12 cellular contexts compared by ENCODE assay signal in the genomic region with DNA sequence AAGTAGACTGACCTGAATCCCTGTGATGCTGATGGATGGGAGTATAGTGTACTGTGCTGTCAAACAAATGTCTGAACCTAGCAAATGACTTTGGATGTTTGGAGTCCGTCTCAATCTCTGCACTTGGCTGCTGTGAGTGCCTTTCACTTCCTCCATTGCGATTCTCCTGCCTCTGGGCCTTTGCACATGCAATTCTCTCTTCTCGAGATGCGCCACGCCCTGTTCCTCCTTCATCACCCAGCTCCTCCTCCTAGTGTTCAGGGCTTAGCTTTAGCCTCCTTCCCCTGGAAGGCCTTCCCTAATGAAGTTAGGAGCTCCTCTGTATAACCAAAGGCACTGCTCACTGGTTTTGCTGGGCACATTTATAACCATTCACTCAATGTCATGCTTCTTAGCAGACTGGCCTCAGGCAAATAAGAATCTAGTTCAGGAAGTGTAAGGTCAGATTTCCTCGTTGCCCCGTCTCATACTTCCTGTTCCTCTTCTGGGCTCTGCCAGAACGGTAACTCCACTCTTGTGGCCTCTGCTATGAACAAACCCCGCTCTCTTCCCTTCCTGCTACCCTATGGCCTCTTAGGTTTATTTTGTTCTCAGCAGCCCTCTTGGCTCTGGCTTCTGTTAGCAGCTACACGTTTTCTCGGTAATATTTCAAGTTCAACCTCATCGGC.
A peak's percentile ranks its signal among the peaks of the same experiment; 100 is the strongest.
DNase-seq lines count a peak whose midpoint lies in the region; ATAC-seq and TF ChIP-seq lines count a peak whose summit lies in the region.
"Had no signal": no experiment of that assay in that cellular context is flagged by ENCODE, and none has a peak within 500 bp of the region (broad histone marks: within the 10 kb centered on the region; RNA-seq: fewer than 3 reads in every experiment).

No MANE protein-coding gene starts in this region.

- intact Hi-C loops in activated B cell treated with CpG ODN at 0.5 μM for 24 hours (cut with micrococcal nuclease): loop anchor here (5.0 kb wide), 1 partner anchor 171 kb away; a partner anchor contains a TSS

- peaks cover 31 to 41% (median 34%) of the 10 kb centered on the region in 3 donors for H3K4me1 Mint-ChIP-seq in CD8-positive, alpha-beta memory T cell
- H3K4me1 Mint-ChIP-seq in activated B cell treated with CpG ODN at 0.5 μM for 24 hours: peaks cover 24% of the 10 kb centered on the region
- H3K4me1 Mint-ChIP-seq: endodermal cell had no signal

- no peak overlapping the region for H3K27ac ChIP-seq in CD8-positive, alpha-beta memory T cell (ENCODE audit: low read depth, low read length)
- H3K27ac ChIP-seq: vagina had no signal

- CTCF ChIA-PET in CD8-positive, alpha-beta memory T cell (lab: Charles Lee): no interaction called here
- CTCF ChIA-PET in activated B cell treated with CpG ODN at 0.5 μM for 24 hours (lab: Charles Lee): interaction anchor here (1.6 kb wide), 1 partner anchor 346 kb away, joined by 5 read pairs; no protein-coding TSS in a partner anchor

- H3K4me3 Mint-ChIP-seq in CD8-positive, alpha-beta memory T cell: peak overlapping the region in 3 of 7 donors; percentile 0 to 43 (median 10)
- H3K4me3 Mint-ChIP-seq in activated B cell treated with CpG ODN at 0.5 μM for 24 hours: no peak overlapping the region
- H3K4me3 Mint-ChIP-seq: endodermal cell had no signal

- no peaks in the 10 kb centered on the region for H3K27me3 ChIP-seq in CD8-positive, alpha-beta memory T cell (ENCODE audit: insufficient read depth, low read length, poor library complexity, severe bottlenecking)
- H3K27me3 ChIP-seq: vagina had no signal

- no peaks in the 10 kb centered on the region for H3K27me3 Mint-ChIP-seq in CD8-positive, alpha-beta memory T cell
- H3K27me3 Mint-ChIP-seq in activated B cell treated with CpG ODN at 0.5 μM for 24 hours: no peaks in the 10 kb centered on the region

- POLR2A ChIA-PET in CD8-positive, alpha-beta memory T cell (lab: Charles Lee): no interaction called here
- POLR2A ChIA-PET in activated B cell treated with CpG ODN at 0.5 μM for 24 hours (lab: Charles Lee): interaction anchor here (1.0 kb wide), 1 partner anchor 381 kb away, joined by 4 read pairs; a partner anchor contains a TSS

- peak; percentile 61 for ATAC-seq in activated B cell treated with CpG ODN at 0.5 μM for 24 hours (ENCODE audit: low read depth)
- ATAC-seq in HG03469 (IDR thresholded peaks at IDR 0.05; ENCODE audit: unreplicated experiment): no peak
- ATAC-seq in GM18505 (IDR thresholded peaks at IDR 0.05; ENCODE audit: unreplicated experiment): no peak

- H3K4me3 ChIP-seq in CD8-positive, alpha-beta memory T cell (ENCODE audit: low read length): no peak overlapping the region
- H3K4me3 ChIP-seq: vagina had no signal

- no peaks in the 10 kb centered on the region for H3K4me1 ChIP-seq in CD8-positive, alpha-beta memory T cell (ENCODE audit: insufficient read depth, low read length)
- H3K4me1 ChIP-seq: vagina had no signal

- TF ChIP-seq CTCF in activated B cell treated with CpG ODN at 0.5 μM for 24 hours (IDR thresholded peaks at IDR 0.05): no peak

- H3K27ac Mint-ChIP-seq in CD8-positive, alpha-beta memory T cell: peak overlapping the region in 6 of 8 donors; percentile 27 to 61 (median 47)
- H3K27ac Mint-ChIP-seq in activated B cell treated with CpG ODN at 0.5 μM for 24 hours: peak overlapping the region; percentile 70
- H3K27ac Mint-ChIP-seq: endodermal cell had no signal

- no peaks in the 10 kb centered on the region for H3K9me3 ChIP-seq in CD8-positive, alpha-beta memory T cell (ENCODE audit: low read length)
- H3K9me3 ChIP-seq: vagina had no signal

- H3K9me3 Mint-ChIP-seq in CD8-positive, alpha-beta memory T cell: peaks cover 0 to 3% (median 0%) of the 10 kb centered on the region in 5 donors
- H3K9me3 Mint-ChIP-seq in activated B cell treated with CpG ODN at 0.5 μM for 24 hours: peaks cover 6% of the 10 kb centered on the region
- H3K9me3 Mint-ChIP-seq: endodermal cell had no signal

- H3K36me3 Mint-ChIP-seq in CD8-positive, alpha-beta memory T cell: peaks cover 2 to 21% (median 5%) of the 10 kb centered on the region in 3 donors
- peaks cover 6% of the 10 kb centered on the region for H3K36me3 Mint-ChIP-seq in activated B cell treated with CpG ODN at 0.5 μM for 24 hours (ENCODE audit: low read depth)

- H3K36me3 ChIP-seq in CD8-positive, alpha-beta memory T cell (ENCODE audit: insufficient read depth, low read length): no peaks in the 10 kb centered on the region
- H3K36me3 ChIP-seq: vagina had no signal

- no peak for TF ChIP-seq POLR2A in GM18505 (IDR thresholded peaks at IDR 0.05; ENCODE audit: borderline replicate concordance, extremely low read depth, insufficient read depth, insufficient read length)

- DNase-seq in CD8-positive, alpha-beta memory T cell: no peak
- DNase-seq in KG1 (lab: John Stamatoyannopoulos, UW) (peak; percentile 17), activated B cell treated with CpG ODN at 0.5 μM for 24 hours (no peak), lung microvascular endothelial cell (ENCODE audit: low read depth in 2 of 2) (peak; percentile 20 to 50), NCI-H446 treated with DMSO at 0.1 percent for 48 hours (lab: John Stamatoyannopoulos, UW) (no peak), NCI-H1092 treated with DMSO at 0.1 percent for 48 hours (lab: John Stamatoyannopoulos, UW) (no peak)
- DNase-seq: activated CD8-positive, alpha-beta memory T cell treated with anti-CD3 and anti-CD28 coated beads, Interleukin-2, amount 50 U/mL, for 48 hours; endodermal cell; NCI-H526 treated with DMSO at 0.1 percent for 48 hours had no signal

Comparison
In these comparisons a context has a peak if more than half of its experiments do, and no peak if none do; other contexts are left out.
1. DNase-seq: peak in KG1 (single experiment) and lung microvascular endothelial cell (2 of 2); none in CD8-positive, alpha-beta memory T cell (0 of 5), activated B cell treated with CpG ODN at 0.5 μM for 24 hours (single experiment), NCI-H446 treated with DMSO at 0.1 percent for 48 hours (single experiment) and NCI-H1092 treated with DMSO at 0.1 percent for 48 hours (single experiment).